2 cellular contexts compared by ENCODE assay signal in genomic region chr6:86715676-86716075, GRCh38.
TF ChIP-seq lines count a peak whose summit lies in the region.

No MANE protein-coding gene starts in this region.

TF ChIP-seq in Ishikawa, 13 proteins besides CTCF, POLR2A, EP300 and RAD21 (continued from another document):
- no peak for TF ChIP-seq USF1 (IDR thresholded peaks at IDR 0.05)
- TF ChIP-seq REST (IDR thresholded peaks at IDR 0.05; ENCODE audit: low read depth): no peak
- no peak for TF ChIP-seq TCF12 (IDR thresholded peaks at IDR 0.05; ENCODE audit: low read depth)
- peak; percentile 66 for TF ChIP-seq TEAD4 (IDR thresholded peaks at IDR 0.05)
- peak; percentile 58; the same call in 1 of the 2 replicates for TF ChIP-seq CEBPB (IDR thresholded peaks at IDR 0.05)
- no peak for TF ChIP-seq EGR1 (IDR thresholded peaks at IDR 0.05)

TF ChIP-seq in HepG2, 621 proteins besides CTCF, POLR2A, EP300 and RAD21 (continued from another document):
- no peak for TF ChIP-seq ZNF646 (CRISPR knock-in tag; IDR thresholded peaks at IDR 0.05)
- TF ChIP-seq TAF15 (IDR thresholded peaks at IDR 0.05; ENCODE audit: low read depth, low read length, poor library complexity, severe bottlenecking): no peak
- TF ChIP-seq ZNF839 (CRISPR knock-in tag; IDR thresholded peaks at IDR 0.05; ENCODE audit: borderline replicate concordance): no peak
- TF ChIP-seq ZIK1 (CRISPR knock-in tag; IDR thresholded peaks at IDR 0.05; ENCODE audit: borderline replicate concordance, low read depth): no peak
- no peak for TF ChIP-seq ZBTB1 (CRISPR knock-in tag; IDR thresholded peaks at IDR 0.05; ENCODE audit: borderline replicate concordance)
- TF ChIP-seq PPARG (CRISPR knock-in tag; conservative IDR thresholded peaks at IDR 0.05): no peak
- no peak for TF ChIP-seq ZNF709 (CRISPR knock-in tag; IDR thresholded peaks at IDR 0.05)
- TF ChIP-seq ZNF605 (CRISPR knock-in tag; IDR thresholded peaks at IDR 0.05): no peak
- no peak for TF ChIP-seq POGK (CRISPR knock-in tag; conservative IDR thresholded peaks at IDR 0.05)
- no peak for TF ChIP-seq HHEX (CRISPR knock-in tag; IDR thresholded peaks at IDR 0.05)
- no peak for TF ChIP-seq PRPF4 (IDR thresholded peaks at IDR 0.05; ENCODE audit: low read depth, low read length, poor library complexity, severe bottlenecking)
- TF ChIP-seq ZNF235 (CRISPR knock-in tag; IDR thresholded peaks at IDR 0.05; ENCODE audit: borderline replicate concordance): no peak
- TF ChIP-seq THAP11 (CRISPR knock-in tag; IDR thresholded peaks at IDR 0.05): no peak
- TF ChIP-seq ZNF275 (CRISPR knock-in tag; IDR thresholded peaks at IDR 0.05; ENCODE audit: borderline replicate concordance): no peak
- TF ChIP-seq ZKSCAN5 (CRISPR knock-in tag; IDR thresholded peaks at IDR 0.05): no peak
